ENCODE assay signal across 15 cellular contexts in the genomic region with DNA sequence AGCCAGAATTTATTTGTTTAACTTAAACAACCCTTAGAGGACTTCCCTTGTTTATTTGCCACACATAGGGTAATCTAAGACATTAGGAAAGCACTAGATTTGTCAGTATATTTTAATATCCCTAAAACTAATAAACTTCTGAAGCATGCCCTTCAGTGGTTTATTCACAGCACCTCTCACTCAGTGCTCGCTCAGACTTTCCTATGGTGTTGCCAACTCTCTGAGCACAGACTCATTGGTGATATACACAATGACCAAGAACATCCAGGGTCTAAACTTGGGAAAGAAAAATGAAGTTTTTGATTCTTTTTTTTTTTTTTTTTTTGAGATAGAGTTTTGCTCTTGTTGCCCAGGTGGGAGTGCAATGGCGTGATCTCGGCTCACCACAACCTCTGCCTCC.
DNase-seq lines count a peak whose midpoint lies in the region; TF ChIP-seq lines count a peak whose summit lies in the region.
"Had no signal": no experiment of that assay in that cellular context is flagged by ENCODE, and none has a peak within 500 bp of the region (broad histone marks: within the 10 kb centered on the region; RNA-seq: fewer than 3 reads in every experiment).

No MANE protein-coding gene starts in this region.

- no peaks in the 10 kb centered on the region for H3K36me3 Mint-ChIP-seq in neural progenitor cell
- H3K36me3 Mint-ChIP-seq: CD4-positive, alpha-beta memory T cell had no signal

- peaks cover 2% of the 10 kb centered on the region for H3K27me3 Mint-ChIP-seq in neural progenitor cell (ENCODE audit: insufficient read depth, low read depth)

- no peaks in the 10 kb centered on the region for H4K20me1 ChIP-seq in neural progenitor cell (ENCODE audit: low read depth)

- H3K4me2 ChIP-seq in neural progenitor cell, result peak overlapping the region; percentile 45
- H3K4me2 ChIP-seq: A549 had no signal

- H3K27ac ChIP-seq in WERI-Rb-1 (peak overlapping the region; percentile 32), neural progenitor cell (no peak overlapping the region)
- H3K27ac ChIP-seq: A549, C4-2B, HL-60 had no signal

- peaks cover 15% of the 10 kb centered on the region for H3K4me1 ChIP-seq in neural progenitor cell
- H3K4me1 ChIP-seq: A549, BE2C had no signal

- H3F3A ChIP-seq in neural progenitor cell (ENCODE audit: low read depth), result peaks cover 10% of the 10 kb centered on the region

- H3K9me3 ChIP-seq in WERI-Rb-1 (ENCODE audit: severe bottlenecking) (no peaks in the 10 kb centered on the region), neural progenitor cell (ENCODE audit: low read depth) (no peaks in the 10 kb centered on the region)
- H3K9me3 ChIP-seq: A549, BE2C had no signal

- H3K9me3 Mint-ChIP-seq in neural progenitor cell, result no peaks in the 10 kb centered on the region

- no peak overlapping the region for H2AFZ ChIP-seq in neural progenitor cell (replicated peaks)

- H3K27me3 ChIP-seq in WERI-Rb-1 (ENCODE audit: insufficient read depth, low read depth, severe bottlenecking), result no peaks in the 10 kb centered on the region
- no peaks in the 10 kb centered on the region for H3K27me3 ChIP-seq in neural progenitor cell

- no peak overlapping the region for H3K4me3 ChIP-seq in WERI-Rb-1 (ENCODE audit: low read depth, low read length)
- H3K4me3 ChIP-seq in neural progenitor cell, result no peak overlapping the region
- H3K4me3 ChIP-seq: A549 had no signal

- H3K4me1 Mint-ChIP-seq in neural progenitor cell, result peaks cover 8% of the 10 kb centered on the region
- H3K4me1 Mint-ChIP-seq: CD4-positive, alpha-beta memory T cell had no signal

- no peak overlapping the region for H3K27ac Mint-ChIP-seq in neural progenitor cell
- H3K27ac Mint-ChIP-seq: CD4-positive, alpha-beta memory T cell; HFFc6 had no signal

- H3K36me3 ChIP-seq in WERI-Rb-1 (no peaks in the 10 kb centered on the region), neural progenitor cell (no peaks in the 10 kb centered on the region)
- H3K36me3 ChIP-seq: BE2C had no signal

- no peak overlapping the region for H3K4me3 Mint-ChIP-seq in neural progenitor cell
- H3K4me3 Mint-ChIP-seq: CD4-positive, alpha-beta memory T cell; HFFc6 had no signal

- H3K9ac ChIP-seq in neural progenitor cell, result no peak overlapping the region

- no peaks in the 10 kb centered on the region for H3K79me2 ChIP-seq in neural progenitor cell (ENCODE audit: low read depth)

- DNase-seq in DMS79 (lab: John Stamatoyannopoulos, UW) (peak; percentile 87), DMS79 treated with DMSO at 0.1 percent for 48 hours (lab: John Stamatoyannopoulos, UW) (peak; percentile 80), WERI-Rb-1 (no peak), neural progenitor cell (ENCODE audit: low spot score) (no peak), NCI-H446 (lab: John Stamatoyannopoulos, UW) (no peak), NCI-H510A (lab: John Stamatoyannopoulos, UW) (no peak)
- DNase-seq: BE2C; CD4-positive, alpha-beta memory T cell; DND-41; GDM1; HCEC 1CT; HFFc6 had no signal

- no peak for TF ChIP-seq CTCF in WERI-Rb-1 (IDR thresholded peaks at IDR 0.05; ENCODE audit: low read depth, low read length)
- no peak for TF ChIP-seq CTCF in neural progenitor cell (IDR thresholded peaks at IDR 0.05)

Comparison
In these comparisons a context has a peak if more than half of its experiments do, and no peak if none do; other contexts are left out.
1. DNase-seq: peak in DMS79 (single experiment) and DMS79 treated with DMSO at 0.1 percent for 48 hours (single experiment); none in WERI-Rb-1 (single experiment), neural progenitor cell (single experiment), NCI-H446 (0 of 2) and NCI-H510A (single experiment).